ENCODE assay signal across 16 cellular contexts in the genomic region with DNA sequence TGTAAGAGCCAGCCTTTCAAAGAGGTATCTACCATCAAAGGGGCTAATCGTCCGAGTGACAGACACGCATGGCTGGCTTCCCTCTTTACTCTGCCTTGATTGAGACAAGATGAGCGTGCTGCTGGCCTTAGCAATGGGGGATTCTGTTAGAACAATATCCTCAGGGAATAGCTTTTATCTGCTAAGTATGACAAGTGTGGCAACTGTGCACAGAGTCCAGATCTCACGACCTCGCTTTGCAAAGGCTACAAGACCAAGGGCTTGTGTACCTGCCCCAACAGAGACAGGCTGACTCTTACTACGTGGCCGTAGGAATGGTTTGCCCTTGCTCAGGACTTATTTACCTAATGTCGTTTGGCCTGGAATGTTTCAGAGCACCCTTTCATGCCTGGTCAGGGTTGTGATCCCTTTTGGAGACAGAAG.
"Had no signal": no experiment of that assay in that cellular context is flagged by ENCODE, and none has a peak within 500 bp of the region (broad histone marks: within the 10 kb centered on the region; RNA-seq: fewer than 3 reads in every experiment).

No MANE protein-coding gene starts in this region.

- H3K4me1 ChIP-seq: ascending aorta, gastroesophageal sphincter, tibial artery, uterus had no signal

- DNase-seq: activated CD4-positive, alpha-beta T cell treated with anti-CD3 and anti-CD28 coated beads, Interleukin-2, amount 50 U/mL, for 48 hours; activated CD4-positive, CD25-positive, alpha-beta regulatory T cell treated with anti-CD3 and anti-CD28 coated beads, Interleukin-2, amount 50 U/mL, for 72 hours; activated naive CD4-positive, alpha-beta T cell treated with anti-CD3 and anti-CD28 coated beads for 36 hours; dorsolateral prefrontal cortex; erythroblast; stimulated activated CD4-positive, alpha-beta T cell treated with anti-CD3 and anti-CD28 coated beads, Interleukin-15, amount 100 ng/mL, for 24 hours; stimulated activated CD4-positive, alpha-beta T cell treated with anti-CD3 and anti-CD28 coated beads, Interleukin-4, amount 100 ng/mL, for 1 hour; stimulated activated naive CD4-positive, alpha-beta T cell; T-cell; T-helper 9 cell; tibial artery; uterus had no signal

- H3K27me3 ChIP-seq: ascending aorta, dorsolateral prefrontal cortex, gastroesophageal sphincter, hepatocyte, tibial artery, uterus had no signal

- H3K4me3 ChIP-seq: ascending aorta, dorsolateral prefrontal cortex, gastroesophageal sphincter, hepatocyte, tibial artery, uterus had no signal

- H2AFZ ChIP-seq: hepatocyte had no signal

- H3K36me3 ChIP-seq: ascending aorta, gastroesophageal sphincter, tibial artery, uterus had no signal

- H3K9me3 Mint-ChIP-seq: activated naive CD4-positive, alpha-beta T cell treated with anti-CD3 and anti-CD28 coated beads for 36 hours; activated T-helper 2 cell treated with anti-CD3 and anti-CD28 coated beads, Interferon-gamma antibody, Interleukin-2, Interleukin-4, amounts not matched to agents 10 μg/mL and 5 μg/mL and 100 μg/mL, durations not matched to agents 14 hours and 24 hours and 36 hours; T-cell had no signal

- H3K27ac Mint-ChIP-seq: activated naive CD4-positive, alpha-beta T cell treated with anti-CD3 and anti-CD28 coated beads for 36 hours; activated T-helper 2 cell treated with anti-CD3 and anti-CD28 coated beads, Interferon-gamma antibody, Interleukin-2, Interleukin-4, amounts not matched to agents 10 μg/mL and 5 μg/mL and 100 μg/mL, durations not matched to agents 14 hours and 24 hours and 36 hours; T-cell had no signal

- H3K4me3 Mint-ChIP-seq: activated naive CD4-positive, alpha-beta T cell treated with anti-CD3 and anti-CD28 coated beads for 36 hours; T-cell had no signal

- ATAC-seq: gastroesophageal sphincter, T-cell had no signal

- H3K36me3 Mint-ChIP-seq: T-cell had no signal

- H3K4me2 ChIP-seq: hepatocyte had no signal

- H3K4me1 Mint-ChIP-seq: T-cell had no signal

- H3K9me3 ChIP-seq: ascending aorta, gastroesophageal sphincter, tibial artery, uterus had no signal

- H3K27ac ChIP-seq: ascending aorta, dorsolateral prefrontal cortex, gastroesophageal sphincter, hepatocyte, tibial artery, uterus had no signal
